10 cellular contexts compared by ENCODE assay signal in genomic region chr11:17209939-17210245, GRCh38. TPM values are rescaled to one million over a fixed set of nuclear protein-coding genes. Genes with fewer than 3 reads are reported as not detected.
A peak's percentile ranks its signal among the peaks of the same experiment; 100 is the strongest.
DNase-seq lines count a peak whose midpoint lies in the region; ATAC-seq, FAIRE-seq and TF ChIP-seq lines count a peak whose summit lies in the region.
"Had no signal": no experiment of that assay in that cellular context is flagged by ENCODE, and none has a peak within 500 bp of the region (broad histone marks: within the 10 kb centered on the region; RNA-seq: fewer than 3 reads in every experiment).

No MANE protein-coding gene starts in this region.

- H3K27me3 ChIP-seq in HepG2 (ENCODE audit: control insufficient read depth in 1 of 2, insufficient read depth in 2 of 2, low read length in 2 of 2) = no peaks in the 10 kb centered on the region; a peak in 1 of 5 replicates
- H3K27me3 ChIP-seq in right lobe of liver = no peaks in the 10 kb centered on the region

- H3K27me3 Mint-ChIP-seq in MCF 10A (ENCODE audit: insufficient read depth, unreplicated experiment) = no peaks in the 10 kb centered on the region
- no peaks in the 10 kb centered on the region for H3K27me3 Mint-ChIP-seq in naive B cell

- no peak for TF ChIP-seq EP300 in HepG2 (IDR thresholded peaks at IDR 0.05; ENCODE audit: low read depth in 2 of 2, low read length in 2 of 2)
- no peak for TF ChIP-seq EP300 in HepG2 (CRISPR knock-in tag; IDR thresholded peaks at IDR 0.05; ENCODE audit: borderline replicate concordance)

- H3K27ac ChIP-seq in HepG2 (ENCODE audit: extremely low read length, insufficient read depth, low read length) = peak overlapping the region; percentile 99
- H3K27ac ChIP-seq in right lobe of liver = peak overlapping the region in 1 of 3 donors; percentile 4

- in situ Hi-C loops in HepG2 (cut with HindIII; ENCODE audit: extremely low pct_ligation_motif_present, low pct_unique_long_range_greater_than_20kb) (loop anchor here (10.0 kb wide), 1 partner anchor 145 kb away; the partner anchor contains the start of gene NCR3LG1), GM13976 (cut with MboI; ENCODE audit: low sequenced_read_pairs, unreplicated experiment) (loop anchor here (25.0 kb wide), 1 partner anchor 273 kb away; no protein-coding TSS in a partner anchor)

- H3K36me3 Mint-ChIP-seq in MCF 10A (ENCODE audit: insufficient read depth, unreplicated experiment) = peaks cover 5% of the 10 kb centered on the region
- no peaks in the 10 kb centered on the region for H3K36me3 Mint-ChIP-seq in naive B cell

- peaks cover 24% of the 10 kb centered on the region for H3K4me1 Mint-ChIP-seq in MCF 10A (ENCODE audit: insufficient read depth, unreplicated experiment)
- H3K4me1 Mint-ChIP-seq in naive B cell = peaks cover 33 to 46% (median 44%) of the 10 kb centered on the region in 3 donors

- no peak for ATAC-seq in HepG2
- ATAC-seq in right lobe of liver = no peak
- no peak for ATAC-seq in naive B cell (ENCODE audit: low read depth in 2 of 2)
- ATAC-seq in left lobe of liver = no peak
- no peak for ATAC-seq in GM21825 (IDR thresholded peaks at IDR 0.05; ENCODE audit: unreplicated experiment)

- peaks cover 29% of the 10 kb centered on the region for H3K4me1 ChIP-seq in HepG2 (ENCODE audit: insufficient read depth, low read length)
- peaks cover 0 to 10% (median 2%) of the 10 kb centered on the region in 4 donors for H3K4me1 ChIP-seq in right lobe of liver

- TF ChIP-seq RAD21 in HepG2 (CRISPR knock-in tag; IDR thresholded peaks at IDR 0.05) = no peak

- H3K36me3 ChIP-seq in HepG2 (replicated peaks in 1 of 2; ENCODE audit: control insufficient read depth in 1 of 2, insufficient read depth in 2 of 2, low read length in 2 of 2) (no peaks in the 10 kb centered on the region), right lobe of liver (no peaks in the 10 kb centered on the region)

- WGBS in HepG2 (ENCODE audit: low lambda C conversion rate) = 89% methylated on average over 1 of the region's 1 CpG
- no CpG with 5 or more reads among the region's 1 CpG for WGBS in right lobe of liver (ENCODE audit: insufficient coverage, low coverage, low lambda C conversion rate, missing lambda C conversion rate)

- TF ChIP-seq POLR2A in HepG2 (IDR thresholded peaks at IDR 0.05; ENCODE audit: insufficient read depth in 1 of 2, low read depth in 2 of 2, low read length in 2 of 2) = no peak
- TF ChIP-seq POLR2A in right lobe of liver (IDR thresholded peaks at IDR 0.05) = no peak

- no peak for DNase-seq in HepG2 (ENCODE audit: low spot score)
- DNase-seq in right lobe of liver = no peak
- DNase-seq in MCF 10A (ENCODE audit: unreplicated experiment) = no peak
- DNase-seq in naive B cell = no peak
- DNase-seq in left lobe of liver (ENCODE audit: low spot score) = no peak
- DNase-seq in activated gamma-delta T cell treated with Interleukin-2 at 50 U/mL for 16 hours = no peak
- DNase-seq in GM13976 (ENCODE audit: low spot score) = no peak
- DNase-seq: MM.1S; stimulated activated naive CD4-positive, alpha-beta T cell treated with Interleukin-2 at 50 U/mL for 16 hours had no signal

- BruUV-seq in HepG2 (replicated peaks; lab: Mats Ljungman, UMichigan) (no TSS peak), MCF 10A (replicated peaks; lab: Mats Ljungman, UMichigan) (no TSS peak)

- FAIRE-seq in HepG2 (lab: Jason Lieb, UNC) = no peak

- H3K4me2 ChIP-seq in HepG2 (ENCODE audit: low read depth, low read length) = peak overlapping the region; percentile 88

- H3K9me3 Mint-ChIP-seq in MCF 10A (ENCODE audit: unreplicated experiment) (no peaks in the 10 kb centered on the region), naive B cell (peaks cover 0 to 8% (median 4%) of the 10 kb centered on the region in 7 donors)

- H3K27ac Mint-ChIP-seq in MCF 10A (ENCODE audit: low read depth, unreplicated experiment) (peak overlapping the region; percentile 99), naive B cell (peak overlapping the region in 5 of 6 donors; percentile 90 to 99 (median 99))

- POLR2A ChIA-PET in HepG2 (lab: Yijun Ruan, JAX) = interaction anchor here (0.5 to 1.9 kb wide), 6 partner anchors 12 to 1273 kb away, joined by 3 to 12 read pairs (median 4); partner anchors contain the start of genes NUCB2 and RPS13
- POLR2A ChIA-PET in MCF 10A (lab: Yijun Ruan, JAX) = interaction anchor here (0.6 to 1.6 kb wide), 9 partner anchors 12 to 466 kb away, joined by 3 to 13 read pairs (median 4); partner anchors contain the start of genes NUCB2 and RPS13

- intact Hi-C loops in HepG2 (cut with micrococcal nuclease; ENCODE audit: unreplicated experiment) = loop anchor here (2.0 kb wide), 2 partner anchors 67 to 143 kb away; partner anchors contain the start of gene NUCB2
- intact Hi-C loops in right lobe of liver (cut with DNase I) = no loop called here
- intact Hi-C loops in MCF 10A (cut with micrococcal nuclease) = loop anchor here (5.0 to 10.0 kb wide), 3 partner anchors 38 to 133 kb away; partner anchors contain the start of gene RPS13

- TF ChIP-seq CTCF in HepG2 (CRISPR knock-in tag; IDR thresholded peaks at IDR 0.05) = no peak
- TF ChIP-seq CTCF in right lobe of liver (IDR thresholded peaks at IDR 0.05) = no peak
- TF ChIP-seq CTCF in MCF 10A (IDR thresholded peaks at IDR 0.05; ENCODE audit: unreplicated experiment) = no peak
- TF ChIP-seq CTCF in GM13976 (IDR thresholded peaks at IDR 0.05; ENCODE audit: borderline replicate concordance, control extremely low read depth, extremely low read depth, insufficient read depth, missing control alignments) = no peak

- H3K4me3 ChIP-seq in HepG2 (replicated peaks in 1 of 3; ENCODE audit: insufficient read depth in 1 of 3, low read depth in 2 of 3, low read length in 3 of 3) (peak overlapping the region in 1 of 3 experiments; percentile 28; a peak in 1 of 6 replicates), right lobe of liver (no peak overlapping the region)

- peaks cover 11% of the 10 kb centered on the region for H4K20me1 ChIP-seq in HepG2 (ENCODE audit: insufficient read depth, low read length)

- no peak overlapping the region for H2AFZ ChIP-seq in HepG2 (ENCODE audit: low read length)

- no peak overlapping the region for H3K9ac ChIP-seq in HepG2 (ENCODE audit: insufficient read depth, low read depth, low read length)

- H3K79me2 ChIP-seq in HepG2 (ENCODE audit: insufficient read depth, low read length) = peaks cover 32% of the 10 kb centered on the region

- no peaks in the 10 kb centered on the region for H3K9me3 ChIP-seq in HepG2 (ENCODE audit: low read length)
- no peaks in the 10 kb centered on the region for H3K9me3 ChIP-seq in right lobe of liver

- H3K4me3 Mint-ChIP-seq in MCF 10A (ENCODE audit: unreplicated experiment) (peak overlapping the region; percentile 95), naive B cell (peak overlapping the region in 5 of 8 donors; percentile 54 to 99 (median 94))

- CTCF ChIA-PET in HepG2 (lab: Yijun Ruan, JAX; ENCODE audit: low intra/inter-chr PET ratio, low total read pairs) = no interaction called here
- CTCF ChIA-PET in MCF 10A (lab: Yijun Ruan, JAX) = interaction anchor here (0.6 to 1.9 kb wide), 7 partner anchors 9 to 472 kb away, joined by 3 to 7 read pairs (median 3); no protein-coding TSS in a partner anchor

TF ChIP-seq in HepG2, 621 proteins besides CTCF, POLR2A, EP300 and RAD21 (continues in another document):
- TF ChIP-seq MED8 (CRISPR knock-in tag; IDR thresholded peaks at IDR 0.05; ENCODE audit: insufficient replicate concordance) = no peak

RNA-seq across cellular contexts. Expression of gene PIK3C2A, which starts 2.1 kb away (rescaled TPM):
- total RNA-seq in HepG2 (2016; rRNA removed; fragmentation: Illumina TruSeq; extraction: Trizol) (49.9 and 117 TPM in 2 replicates), right lobe of liver (10 to 100 TPM; 20.3 to 36.4 (median 28.1) TPM), MCF 10A (2022) (51.7 and 58.1 TPM in 2 replicates), left lobe of liver (20.5 TPM)
- 14.2 and 20.8 TPM in 2 replicates for total RNA-seq in HepG2 (2016; cell fraction: cytosol; rRNA removed; fragmentation: Illumina TruSeq; extraction: Trizol; ENCODE audit: low read depth)
- total RNA-seq in HepG2 (2016; cell fraction: insoluble cytoplasmic fraction; rRNA removed; fragmentation: Illumina TruSeq; extraction: Trizol) = 44.6 and 112 TPM in 2 replicates
- total RNA-seq in HepG2 (2016; cell fraction: membrane; rRNA removed; fragmentation: Illumina TruSeq; extraction: Trizol) = 33.1 and 34.1 TPM in 2 replicates
- 62.5 and 71.3 TPM in 2 replicates for total RNA-seq in HepG2 (2016; cell fraction: nucleus; rRNA removed; fragmentation: Illumina TruSeq; extraction: Trizol)
- polyA plus RNA-seq in HepG2 (2011; rRNA removed) (21.0 and 27.5 TPM in 2 replicates), naive B cell (ENCODE audit: low read depth in 6 of 6) (10 to 100 TPM in 5 of 6 donors, 1 to 10 TPM in 1; 6.0 to 14.2 (median 12.3) TPM)
- 8.7 and 15.7 TPM in 2 replicates for polyA plus RNA-seq in HepG2 (2011; cell fraction: cytosol; rRNA removed)
- 20.6 and 32.7 TPM in 2 replicates for polyA plus RNA-seq in HepG2 (2011; cell fraction: nucleus; rRNA removed)
- polyA plus RNA-seq in HepG2 (2012) = 24.1 and 25.2 TPM in 2 replicates
- 0.94 and 1.3 TPM in 2 replicates for polyA plus RNA-seq in HepG2 (2016; cell fraction: cytosol; fragmentation: Illumina TruSeq; extraction: Trizol; ENCODE audit: low read depth)
- polyA plus RNA-seq in HepG2 (2016; cell fraction: insoluble cytoplasmic fraction; fragmentation: Illumina TruSeq; extraction: Trizol; ENCODE audit: low read depth) = 34.8 and 40.4 TPM in 2 replicates
- 2.3 and 3.5 TPM in 2 replicates for polyA plus RNA-seq in HepG2 (2016; cell fraction: membrane; fragmentation: Illumina TruSeq; extraction: Trizol; ENCODE audit: low read depth)
- 36.1 and 36.9 TPM in 2 replicates for polyA plus RNA-seq in HepG2 (2016; cell fraction: nucleus; fragmentation: Illumina TruSeq; extraction: Trizol; ENCODE audit: insufficient read depth, low read depth)
- 12.0 and 20.1 TPM in 2 replicates for polyA minus RNA-seq in HepG2 (2011; rRNA and poly(A)+ RNA removed; ENCODE audit: low replicate concordance)
- polyA minus RNA-seq in HepG2 (2011; cell fraction: cytosol; rRNA and poly(A)+ RNA removed) = 33.6 and 37.3 TPM in 2 replicates
- polyA minus RNA-seq in HepG2 (2011; cell fraction: nucleus; rRNA and poly(A)+ RNA removed) = 83.9 and 93.4 TPM in 2 replicates

Comparison
In these comparisons a context has a peak if more than half of its experiments do, and no peak if none do; other contexts are left out.
1. intact Hi-C loops: an anchor here in HepG2 (2.0 kb wide) and MCF 10A (5.0 to 10.0 kb wide); none called in right lobe of liver.